25 cellular contexts compared by ENCODE assay signal in the genomic region with DNA sequence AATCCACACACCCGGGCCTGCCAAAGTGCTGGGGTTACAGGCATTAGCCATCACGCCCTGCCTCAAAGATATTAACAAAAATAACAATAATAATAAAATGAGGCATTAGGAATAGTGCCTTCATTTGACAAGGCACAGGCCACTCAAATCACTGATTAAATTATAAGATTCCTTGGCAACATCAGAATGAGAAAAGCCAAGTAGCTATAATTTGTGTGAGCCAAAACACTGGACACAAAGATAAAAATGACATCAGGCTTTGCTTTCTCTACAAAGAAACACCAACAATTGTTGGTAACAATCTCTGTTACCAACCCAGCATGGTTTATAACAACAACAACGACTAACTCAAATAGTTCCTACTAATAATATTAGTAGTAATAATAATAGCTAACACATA.
"Had no signal": no experiment of that assay in that cellular context is flagged by ENCODE, and none has a peak within 500 bp of the region (broad histone marks: within the 10 kb centered on the region; RNA-seq: fewer than 3 reads in every experiment).

No MANE protein-coding gene starts in this region.

- H3K4me3 ChIP-seq: colonic mucosa, coronary artery, dorsolateral prefrontal cortex, esophagus muscularis mucosa, esophagus squamous epithelium, gastrocnemius medialis, gastroesophageal sphincter, heart left ventricle, heart right ventricle, hepatocyte had no signal

- H3K36me3 ChIP-seq: colonic mucosa, esophagus muscularis mucosa, esophagus squamous epithelium, gastrocnemius medialis, gastroesophageal sphincter, heart left ventricle, heart right ventricle had no signal

- H3K27me3 ChIP-seq: colonic mucosa, dorsolateral prefrontal cortex, esophagus muscularis mucosa, esophagus squamous epithelium, foreskin keratinocyte, gastrocnemius medialis, gastroesophageal sphincter, heart left ventricle, heart right ventricle, hepatocyte had no signal

- H3K9me3 ChIP-seq: colonic mucosa, esophagus muscularis mucosa, esophagus squamous epithelium, gastrocnemius medialis, gastroesophageal sphincter, heart left ventricle, heart right ventricle had no signal

- H3K9me3 Mint-ChIP-seq: dendritic cell treated with granulocyte-macrophage colony-stimulating factor and Interleukin-4, amounts not matched to agents 40 ng/mL and 50 ng/mL, for 4 days; effector memory CD8-positive, alpha-beta T cell had no signal

- H3K27ac ChIP-seq: colonic mucosa, coronary artery, dorsolateral prefrontal cortex, esophagus muscularis mucosa, esophagus squamous epithelium, foreskin keratinocyte, gastrocnemius medialis, gastroesophageal sphincter, heart left ventricle, heart right ventricle, hepatocyte had no signal

- H2AFZ ChIP-seq: hepatocyte had no signal

- H3K27me3 Mint-ChIP-seq: dendritic cell treated with granulocyte-macrophage colony-stimulating factor and Interleukin-4, amounts not matched to agents 40 ng/mL and 50 ng/mL, for 4 days; effector memory CD8-positive, alpha-beta T cell had no signal

- H3K4me2 ChIP-seq: hepatocyte had no signal

- DNase-seq: colonic mucosa; cortex of kidney; dermis blood vessel endothelial cell; dorsolateral prefrontal cortex; effector CD4-positive, alpha-beta T cell; effector CD8-positive, alpha-beta T cell; effector memory CD4-positive, alpha-beta T cell; effector memory CD8-positive, alpha-beta T cell; endodermal cell; erythroblast; esophagus squamous epithelium; foreskin fibroblast; foreskin keratinocyte; foreskin melanocyte; gastrocnemius medialis; glutamatergic neuron; head of caudate nucleus; heart left ventricle; heart right ventricle had no signal

- H3K27ac Mint-ChIP-seq: dendritic cell treated with granulocyte-macrophage colony-stimulating factor and Interleukin-4, amounts not matched to agents 40 ng/mL and 50 ng/mL, for 4 days; effector memory CD8-positive, alpha-beta T cell; endodermal cell had no signal

- H3K4me3 Mint-ChIP-seq: dendritic cell treated with granulocyte-macrophage colony-stimulating factor and Interleukin-4, amounts not matched to agents 40 ng/mL and 50 ng/mL, for 4 days; effector memory CD8-positive, alpha-beta T cell; endodermal cell had no signal

- ATAC-seq: effector memory CD8-positive, alpha-beta T cell; esophagus mucosa; foreskin keratinocyte; gastrocnemius medialis; gastroesophageal sphincter; heart left ventricle; heart right ventricle had no signal
